Comparison of ENCODE assay signal across 26 cellular contexts in the genomic region with DNA sequence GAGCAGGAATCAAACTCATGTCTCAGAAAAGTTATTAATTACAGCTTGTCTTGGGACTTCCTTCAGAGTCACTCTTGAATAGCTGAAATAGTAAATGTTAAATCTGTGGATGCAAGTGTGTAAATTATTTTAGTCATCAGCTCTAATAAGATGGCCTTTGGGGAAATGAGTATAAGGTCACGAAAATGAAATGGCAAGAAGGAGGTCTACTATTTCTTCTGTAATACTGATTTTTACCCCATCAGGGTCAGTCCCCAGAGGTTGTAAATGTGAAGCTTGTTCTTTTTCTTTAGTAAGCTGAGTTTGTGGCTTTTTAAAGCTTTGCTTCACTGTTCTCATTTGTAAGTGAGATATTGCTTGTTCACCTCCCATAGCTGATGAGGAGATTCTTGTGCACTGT.
DNase-seq lines count a peak whose midpoint lies in the region; ATAC-seq, FAIRE-seq and TF ChIP-seq lines count a peak whose summit lies in the region.
"Had no signal": no experiment of that assay in that cellular context is flagged by ENCODE, and none has a peak within 500 bp of the region (broad histone marks: within the 10 kb centered on the region; RNA-seq: fewer than 3 reads in every experiment).

No MANE protein-coding gene starts in this region.

- H3K9me3 ChIP-seq in Karpas-422 (ENCODE audit: low read length) (no peaks in the 10 kb centered on the region), astrocyte (ENCODE audit: insufficient read depth, low read depth, low read length) (no peaks in the 10 kb centered on the region), osteoblast (ENCODE audit: low read depth, low read length) (no peaks in the 10 kb centered on the region), lower lobe of right lung (no peaks in the 10 kb centered on the region)
- H3K9me3 ChIP-seq: HAP-1 had no signal

- no peak overlapping the region for H3K4me3 ChIP-seq in Karpas-422 (ENCODE audit: low read length)
- no peak overlapping the region for H3K4me3 ChIP-seq in astrocyte (ENCODE audit: insufficient read depth, low read depth, low read length)
- H3K4me3 ChIP-seq in osteoblast (ENCODE audit: insufficient read depth, low read length) = no peak overlapping the region
- H3K4me3 ChIP-seq in lower lobe of right lung = no peak overlapping the region
- H3K4me3 ChIP-seq: BLaER1 treated with 17β-estradiol and CSF1 and Interleukin-3, amounts not matched to agents 10 nM and 100 nM; HAP-1; SK-N-MC had no signal

- H3K27ac ChIP-seq in Karpas-422 (ENCODE audit: low read length) (peak overlapping the region; percentile 43; the same call in 1 of the 2 replicates), astrocyte (ENCODE audit: low read depth, low read length) (peak overlapping the region; percentile 71), osteoblast (ENCODE audit: low read depth, low read length) (peak overlapping the region; percentile 69), lower lobe of right lung (no peak overlapping the region), substantia nigra (ENCODE audit: low read depth, low read length, poor library complexity, severe bottlenecking) (no peak overlapping the region)
- H3K27ac ChIP-seq: BLaER1 treated with 17β-estradiol and CSF1 and Interleukin-3, amounts not matched to agents 10 nM and 100 nM; RWPE1; SK-N-MC had no signal

- H3K79me2 ChIP-seq in Karpas-422 (ENCODE audit: low read length) = 0 out of 2 replicates have a peak, but pooled peaks cover 2% of the 10 kb centered on the region
- H3K79me2 ChIP-seq in astrocyte (ENCODE audit: insufficient read depth, low read length) = peaks cover 86% of the 10 kb centered on the region
- peaks cover 94% of the 10 kb centered on the region for H3K79me2 ChIP-seq in osteoblast (ENCODE audit: insufficient read depth, low read length)

- H2AFZ ChIP-seq in Karpas-422 (ENCODE audit: low read length) = no peak overlapping the region
- H2AFZ ChIP-seq in astrocyte (ENCODE audit: low read depth, low read length) = no peak overlapping the region
- H2AFZ ChIP-seq in osteoblast (ENCODE audit: low read length) = no peak overlapping the region

- H3K27me3 ChIP-seq in Karpas-422 (ENCODE audit: low read length) = no peaks in the 10 kb centered on the region
- H3K27me3 ChIP-seq in astrocyte (ENCODE audit: insufficient read depth, low read length) = no peaks in the 10 kb centered on the region
- H3K27me3 ChIP-seq in osteoblast (ENCODE audit: insufficient read depth, low read length) = no peaks in the 10 kb centered on the region
- H3K27me3 ChIP-seq in lower lobe of right lung (ENCODE audit: low read depth) = no peaks in the 10 kb centered on the region
- H3K27me3 ChIP-seq: BLaER1 treated with 17β-estradiol and CSF1 and Interleukin-3, amounts not matched to agents 10 nM and 100 nM had no signal

- H3K9ac ChIP-seq in Karpas-422 (ENCODE audit: low read length) (no peak overlapping the region), astrocyte (ENCODE audit: low read length) (no peak overlapping the region)
- H3K9ac ChIP-seq: BLaER1 treated with 17β-estradiol and CSF1 and Interleukin-3, amounts not matched to agents 10 nM and 100 nM had no signal

- ATAC-seq in HG03520 (IDR thresholded peaks at IDR 0.05; ENCODE audit: unreplicated experiment) (no peak), lower lobe of right lung (no peak)

- H3K4me1 ChIP-seq in Karpas-422 (ENCODE audit: low read length) = peaks cover 12% of the 10 kb centered on the region
- peaks cover 45% of the 10 kb centered on the region for H3K4me1 ChIP-seq in astrocyte (ENCODE audit: insufficient read depth, low read length)
- peaks cover 45% of the 10 kb centered on the region for H3K4me1 ChIP-seq in osteoblast (ENCODE audit: insufficient read depth, low read length)
- peaks cover 30% of the 10 kb centered on the region for H3K4me1 ChIP-seq in lower lobe of right lung

- H3K27ac Mint-ChIP-seq in Calu3 (ENCODE audit: unreplicated experiment) = peak overlapping the region; percentile 92
- no peak overlapping the region for H3K27ac Mint-ChIP-seq in astrocyte (ENCODE audit: unreplicated experiment)

- H3K4me2 ChIP-seq in Karpas-422 (ENCODE audit: low read depth, low read length, poor library complexity, severe bottlenecking) (no peak overlapping the region), astrocyte (ENCODE audit: low read length) (peak overlapping the region; percentile 71), osteoblast (ENCODE audit: insufficient read depth, low read length) (no peak overlapping the region)
- H3K4me2 ChIP-seq: BLaER1 treated with 17β-estradiol and CSF1 and Interleukin-3, amounts not matched to agents 10 nM and 100 nM had no signal

- H3K4me1 Mint-ChIP-seq in Calu3 (ENCODE audit: low read depth, unreplicated experiment) (peaks cover 44% of the 10 kb centered on the region), astrocyte (ENCODE audit: low read depth, unreplicated experiment) (peaks cover 47% of the 10 kb centered on the region)

- H3K36me3 Mint-ChIP-seq in Calu3 (ENCODE audit: insufficient read depth, unreplicated experiment) = no peaks in the 10 kb centered on the region
- H3K36me3 Mint-ChIP-seq in astrocyte (ENCODE audit: low read depth, unreplicated experiment) = peaks cover 3% of the 10 kb centered on the region

- no peaks in the 10 kb centered on the region for H3K36me3 ChIP-seq in Karpas-422 (ENCODE audit: insufficient read depth, low read length)
- H3K36me3 ChIP-seq in astrocyte (ENCODE audit: insufficient read depth, low read length) = no peaks in the 10 kb centered on the region
- H3K36me3 ChIP-seq in osteoblast (ENCODE audit: insufficient read depth, low read length) = no peaks in the 10 kb centered on the region
- no peaks in the 10 kb centered on the region for H3K36me3 ChIP-seq in lower lobe of right lung
- H3K36me3 ChIP-seq: HAP-1 had no signal

- H4K20me1 ChIP-seq in Karpas-422 (ENCODE audit: insufficient read depth, low read depth, low read length) (0 out of 2 replicates have a peak, but pooled peaks cover 9% of the 10 kb centered on the region), astrocyte (ENCODE audit: insufficient read depth, low read length) (peaks cover 85% of the 10 kb centered on the region), osteoblast (ENCODE audit: insufficient read depth, low read length) (peaks cover 69% of the 10 kb centered on the region)

- CTCF ChIA-PET in Calu3 (lab: Charles Lee) = no interaction called here

- intact Hi-C loops in Calu3 (cut with micrococcal nuclease; ENCODE audit: unreplicated experiment) = no loop called here
- intact Hi-C loops in lower lobe of right lung (cut with DNase I) = no loop called here

- H3K9me2 ChIP-seq in Karpas-422 (replicated peaks; ENCODE audit: insufficient read depth, low read length) = no peaks in the 10 kb centered on the region

- TF ChIP-seq CTCF in Calu3 (IDR thresholded peaks at IDR 0.05; ENCODE audit: unreplicated experiment) (no peak), astrocyte (IDR thresholded peaks at IDR 0.05; ENCODE audit: insufficient read depth, low read depth, low read length) (no peak), osteoblast (IDR thresholded peaks at IDR 0.05; ENCODE audit: extremely low read depth, low read depth, low read length) (no peak), lower lobe of right lung (IDR thresholded peaks at IDR 0.05) (no peak)

- no peak overlapping the region for H3K4me3 Mint-ChIP-seq in Calu3 (ENCODE audit: low read depth, unreplicated experiment)
- no peak overlapping the region for H3K4me3 Mint-ChIP-seq in astrocyte (ENCODE audit: unreplicated experiment)
- H3K4me3 Mint-ChIP-seq: CD4-positive, alpha-beta memory T cell had no signal

- H3K27me3 Mint-ChIP-seq in Calu3 (ENCODE audit: unreplicated experiment) (no peaks in the 10 kb centered on the region), astrocyte (ENCODE audit: low read depth, unreplicated experiment) (no peaks in the 10 kb centered on the region)
- H3K27me3 Mint-ChIP-seq: CD4-positive, alpha-beta memory T cell had no signal

- no peaks in the 10 kb centered on the region for H3K9me3 Mint-ChIP-seq in Calu3 (ENCODE audit: low read depth, unreplicated experiment)
- no peaks in the 10 kb centered on the region for H3K9me3 Mint-ChIP-seq in astrocyte (ENCODE audit: unreplicated experiment)

- BruUV-seq in Calu3 (replicated peaks; lab: Mats Ljungman, UMichigan) = no TSS peak

- no peak for DNase-seq in Calu3
- peak; percentile 63 for DNase-seq in Karpas-422
- no peak for DNase-seq in astrocyte (ENCODE audit: low read depth)
- DNase-seq in osteoblast (ENCODE audit: insufficient read length, low spot score, missing footprints) = no peak
- DNase-seq in lower lobe of right lung = no peak
- DNase-seq in GM03348 (ENCODE audit: low spot score) = no peak
- no peak for DNase-seq in substantia nigra (lab: John Stamatoyannopoulos, UW)
- DNase-seq: AML-193; CD4-positive, alpha-beta memory T cell; COR-L47; GOT3; KBM-7; MM.1S; NCI-H2029; NCI-H446 treated with DMSO at 0.1 percent for 48 hours; NCI-H526; NCI-H82; NK-92 treated with Interleukin-12 subunit alpha and Interleukin-12 subunit beta, amount 100 ng/mL, for 24 hours; SHP77 had no signal

- no peak for FAIRE-seq in astrocyte (lab: Jason Lieb, UNC)
- FAIRE-seq: A204.1, HTR-8/SVneo had no signal

Comparison
In these comparisons a context has a peak if more than half of its experiments do, and no peak if none do; other contexts are left out.
1. H3K27ac ChIP-seq: peak in Karpas-422 (single experiment), astrocyte (single experiment) and osteoblast (single experiment); none in lower lobe of right lung (single experiment) and substantia nigra (single experiment).